ENCODE assay signal across 8 cellular contexts in genomic region chr3:106457278-106458210, GRCh38.
DNase-seq lines count a peak whose midpoint lies in the region; ATAC-seq and TF ChIP-seq lines count a peak whose summit lies in the region.

No MANE protein-coding gene starts in this region.

- no peak overlapping the region for H3K27ac Mint-ChIP-seq in activated naive CD8-positive, alpha-beta T cell treated with anti-CD3 and anti-CD28 coated beads for 36 hours
- H3K27ac Mint-ChIP-seq in CD4-positive, alpha-beta T cell: no peak overlapping the region

- H3K4me1 Mint-ChIP-seq in activated naive CD8-positive, alpha-beta T cell treated with anti-CD3 and anti-CD28 coated beads for 36 hours: peaks cover 8% of the 10 kb centered on the region
- no peaks in the 10 kb centered on the region for H3K4me1 Mint-ChIP-seq in CD4-positive, alpha-beta T cell (ENCODE audit: low read depth)

- CTCF ChIA-PET in CD4-positive, alpha-beta T cell (lab: Charles Lee): no interaction called here

- POLR2A ChIA-PET in CD4-positive, alpha-beta T cell (lab: Charles Lee): no interaction called here

- H3K4me3 Mint-ChIP-seq in activated naive CD8-positive, alpha-beta T cell treated with anti-CD3 and anti-CD28 coated beads for 36 hours: no peak overlapping the region
- no peak overlapping the region for H3K4me3 Mint-ChIP-seq in CD4-positive, alpha-beta T cell

- peak; percentile 88 for DNase-seq in AG20443 (ENCODE audit: low spot score)
- peak; percentile 82 for DNase-seq in NCI-H2029 (lab: John Stamatoyannopoulos, UW)
- DNase-seq in activated naive CD8-positive, alpha-beta T cell treated with anti-CD3 and anti-CD28 coated beads for 36 hours: peak; percentile 6
- DNase-seq in kidney glomerular epithelial cell (lab: John Stamatoyannopoulos, UW): peak; percentile 68
- no peak for DNase-seq in CD4-positive, alpha-beta T cell
- no peak for DNase-seq in 8988T

- no peaks in the 10 kb centered on the region for H3K27me3 Mint-ChIP-seq in activated naive CD8-positive, alpha-beta T cell treated with anti-CD3 and anti-CD28 coated beads for 36 hours
- no peaks in the 10 kb centered on the region for H3K27me3 Mint-ChIP-seq in CD4-positive, alpha-beta T cell

- H3K9me3 ChIP-seq in CD4-positive, alpha-beta T cell (ENCODE audit: control insufficient read depth, low read length): no peaks in the 10 kb centered on the region

- no peaks in the 10 kb centered on the region for H3K9me3 Mint-ChIP-seq in activated naive CD8-positive, alpha-beta T cell treated with anti-CD3 and anti-CD28 coated beads for 36 hours
- peaks cover 5% of the 10 kb centered on the region for H3K9me3 Mint-ChIP-seq in CD4-positive, alpha-beta T cell

- ATAC-seq in GM18861 (IDR thresholded peaks at IDR 0.05; ENCODE audit: unreplicated experiment) (peak; percentile 93), HG02943 (IDR thresholded peaks at IDR 0.05; ENCODE audit: low read depth, unreplicated experiment) (peak; percentile 96)
- no peak for ATAC-seq in CD4-positive, alpha-beta T cell (ENCODE audit: poor library complexity)

- H3K36me3 Mint-ChIP-seq in activated naive CD8-positive, alpha-beta T cell treated with anti-CD3 and anti-CD28 coated beads for 36 hours: no peaks in the 10 kb centered on the region
- no peaks in the 10 kb centered on the region for H3K36me3 Mint-ChIP-seq in CD4-positive, alpha-beta T cell (ENCODE audit: low read depth)

- no peak for TF ChIP-seq CTCF in CD4-positive, alpha-beta T cell (IDR thresholded peaks at IDR 0.05)

- no peak overlapping the region for H3K27ac ChIP-seq in CD4-positive, alpha-beta T cell (ENCODE audit: low read depth, low read length)

- intact Hi-C loops in CD4-positive, alpha-beta T cell (cut with DNase I, micrococcal nuclease): no loop called here

- no peaks in the 10 kb centered on the region for H3K27me3 ChIP-seq in CD4-positive, alpha-beta T cell (ENCODE audit: control insufficient read depth, insufficient read depth, low read length)

Comparison
In these comparisons a context has a peak if more than half of its experiments do, and no peak if none do; other contexts are left out.
1. DNase-seq: peak in AG20443 (single experiment), NCI-H2029 (single experiment), activated naive CD8-positive, alpha-beta T cell treated with anti-CD3 and anti-CD28 coated beads for 36 hours (single experiment) and kidney glomerular epithelial cell (single experiment); none in CD4-positive, alpha-beta T cell (0 of 10) and 8988T (single experiment).